Comparison of ENCODE assay signal across 19 cellular contexts in the genomic region with DNA sequence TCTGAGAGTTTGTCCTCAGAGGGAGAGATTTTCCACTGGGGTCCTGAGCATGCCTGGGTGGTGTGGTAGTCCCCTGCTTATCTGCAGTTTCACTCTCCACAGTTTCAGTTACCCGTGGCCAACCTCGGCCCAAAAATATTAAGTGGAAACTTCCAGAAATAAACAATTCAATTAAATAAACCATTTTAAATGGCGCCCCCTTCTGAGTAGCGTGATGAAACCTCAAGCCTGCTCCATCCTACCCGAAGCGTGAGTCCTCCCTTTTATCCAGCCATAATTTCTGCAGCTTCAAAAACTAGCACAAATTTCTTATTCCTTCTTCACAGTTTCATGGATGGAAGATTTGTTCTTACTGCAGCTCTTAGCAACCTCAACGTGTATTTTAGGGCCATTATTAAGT. TPM values are rescaled to one million over a fixed set of nuclear protein-coding genes. Genes with fewer than 3 reads are reported as not detected.
"Had no signal": no experiment of that assay in that cellular context is flagged by ENCODE, and none has a peak within 500 bp of the region (broad histone marks: within the 10 kb centered on the region; RNA-seq: fewer than 3 reads in every experiment).

No MANE protein-coding gene starts in this region.

- H3K9me3 Mint-ChIP-seq: activated CD4-positive, alpha-beta memory T cell treated with anti-CD3 and anti-CD28 coated beads, Interleukin-2, amount 10 ng/mL, durations not matched to agents 7 days and 5 days; activated T-helper 1 cell treated with anti-CD3 and anti-CD28 coated beads, Interleukin-12 subunit alpha, Interleukin-12 subunit beta, Interleukin-2, Interleukin-4 antibody, amounts not matched to agents 30 ng/mL and 10 ng/mL and 1 ng/mL, durations not matched to agents 14 hours and 24 hours and 36 hours; effector memory CD8-positive, alpha-beta T cell; stimulated activated naive B cell treated with anti-CD40 and anti-IgM and Interleukin-4, amounts not matched to agents 10 μg/mL and 1 μg/mL and 100 μg/mL, for 72 hours had no signal

- H3K4me3 ChIP-seq: cardiac muscle cell, sigmoid colon had no signal

- H3K4me1 Mint-ChIP-seq: stimulated activated naive B cell treated with anti-CD40 and anti-IgM and Interleukin-4, amounts not matched to agents 10 μg/mL and 1 μg/mL and 100 μg/mL, for 72 hours had no signal

- ATAC-seq: effector memory CD8-positive, alpha-beta T cell; stimulated activated naive B cell treated with anti-CD40 and anti-IgM and Interleukin-4, amounts not matched to agents 10 μg/mL and 1 μg/mL and 100 μg/mL, for 72 hours had no signal

- H3K36me3 Mint-ChIP-seq: stimulated activated naive B cell treated with anti-CD40 and anti-IgM and Interleukin-4, amounts not matched to agents 10 μg/mL and 1 μg/mL and 100 μg/mL, for 72 hours had no signal

- DNase-seq: activated CD4-positive, alpha-beta memory T cell treated with anti-CD3 and anti-CD28 coated beads, Interleukin-2, amount 10 ng/mL, durations not matched to agents 7 days and 5 days; activated CD8-positive, alpha-beta memory T cell treated with anti-CD3 and anti-CD28 coated beads, Interleukin-2, amount 50 U/mL, for 48 hours; activated naive CD4-positive, alpha-beta T cell treated with Interleukin-2 at 50 U/mL for 16 hours; effector memory CD8-positive, alpha-beta T cell; erythroblast; hippocampal formation; nephron progenitor cell; sigmoid colon; stimulated activated CD4-positive, alpha-beta T cell treated with anti-CD3 and anti-CD28 coated beads, Interleukin-2, amount 100 ng/mL, for 24 hours; stimulated activated naive B cell treated with anti-CD40 and anti-IgM and Interleukin-4, amounts not matched to agents 10 μg/mL and 1 μg/mL and 100 μg/mL, for 72 hours; trophoblast cell had no signal

- H3K27ac Mint-ChIP-seq: activated CD4-positive, alpha-beta memory T cell treated with anti-CD3 and anti-CD28 coated beads, Interleukin-2, amount 10 ng/mL, durations not matched to agents 7 days and 5 days; activated T-helper 1 cell treated with anti-CD3 and anti-CD28 coated beads, Interleukin-12 subunit alpha, Interleukin-12 subunit beta, Interleukin-2, Interleukin-4 antibody, amounts not matched to agents 30 ng/mL and 10 ng/mL and 1 ng/mL, durations not matched to agents 14 hours and 24 hours and 36 hours; effector memory CD8-positive, alpha-beta T cell; nephron progenitor cell; stimulated activated naive B cell treated with anti-CD40 and anti-IgM and Interleukin-4, amounts not matched to agents 10 μg/mL and 1 μg/mL and 100 μg/mL, for 72 hours had no signal

- H3K4me3 Mint-ChIP-seq: activated CD4-positive, alpha-beta memory T cell treated with anti-CD3 and anti-CD28 coated beads, Interleukin-2, amount 10 ng/mL, durations not matched to agents 7 days and 5 days; activated T-helper 1 cell treated with anti-CD3 and anti-CD28 coated beads, Interleukin-12 subunit alpha, Interleukin-12 subunit beta, Interleukin-2, Interleukin-4 antibody, amounts not matched to agents 30 ng/mL and 10 ng/mL and 1 ng/mL, durations not matched to agents 14 hours and 24 hours and 36 hours; effector memory CD8-positive, alpha-beta T cell; nephron progenitor cell; stimulated activated naive B cell treated with anti-CD40 and anti-IgM and Interleukin-4, amounts not matched to agents 10 μg/mL and 1 μg/mL and 100 μg/mL, for 72 hours had no signal

RNA-seq across cellular contexts. Expression of a gene that starts 26.7 kb away (rescaled TPM):
- total RNA-seq: activated CD4-positive, alpha-beta memory T cell treated with anti-CD3 and anti-CD28 coated beads, Interleukin-2, amount 10 ng/mL, durations not matched to agents 7 days and 5 days; activated T-helper 1 cell treated with anti-CD3 and anti-CD28 coated beads, Interleukin-12 subunit alpha, Interleukin-12 subunit beta, Interleukin-2, Interleukin-4 antibody, amounts not matched to agents 30 ng/mL and 10 ng/mL and 1 ng/mL, durations not matched to agents 14 hours and 24 hours and 36 hours; astrocyte; kidney epithelial cell; liver; mesenteric fat pad; osteocyte; sigmoid colon; T-helper 2 cell treated with Interferon-gamma antibody and Interleukin-4, amounts not matched to agents 100 ng/mL and 5 ng/mL, for 36 hours had no signal

RNA-seq across cellular contexts. Expression of a gene that starts 52.9 kb away (rescaled TPM):
- total RNA-seq: activated CD4-positive, alpha-beta memory T cell treated with anti-CD3 and anti-CD28 coated beads, Interleukin-2, amount 10 ng/mL, durations not matched to agents 7 days and 5 days; activated T-helper 1 cell treated with anti-CD3 and anti-CD28 coated beads, Interleukin-12 subunit alpha, Interleukin-12 subunit beta, Interleukin-2, Interleukin-4 antibody, amounts not matched to agents 30 ng/mL and 10 ng/mL and 1 ng/mL, durations not matched to agents 14 hours and 24 hours and 36 hours; astrocyte; cardiac muscle cell; kidney epithelial cell; liver; mesenteric fat pad; osteocyte; sigmoid colon; T-helper 2 cell treated with Interferon-gamma antibody and Interleukin-4, amounts not matched to agents 100 ng/mL and 5 ng/mL, for 36 hours had no signal
